In genomic region chr12:118459110-118459509, GRCh38 we compare ENCODE assay signal across 11 cellular contexts.
"Had no signal": no experiment of that assay in that cellular context is flagged by ENCODE, and none has a peak within 500 bp of the region (broad histone marks: within the 10 kb centered on the region; RNA-seq: fewer than 3 reads in every experiment).

No MANE protein-coding gene starts in this region.

- H3K9me3 ChIP-seq: HAP-1 had no signal

- FAIRE-seq: H1, H54 had no signal

- H3K4me2 ChIP-seq: GM23338 had no signal

- H3K36me3 ChIP-seq: HAP-1 had no signal

- H3K9ac ChIP-seq: GM23248 had no signal

- H2AFZ ChIP-seq: GM23248, GM23338 had no signal

- H3K4me1 ChIP-seq: HAP-1 had no signal

- ATAC-seq: GM23338, HCT116 had no signal

- DNase-seq: GM23248, GOT3, H7, H9, HCEC 1CT, HFFc6 had no signal

- H3K27ac ChIP-seq: GM23248 had no signal

- H3K4me3 ChIP-seq: GM23248, GM23338, HAP-1 had no signal
